In genomic region chr9:93566408-93567270, GRCh38 we compare ENCODE assay signal across 8 cellular contexts. TPM values are rescaled to one million over a fixed set of nuclear protein-coding genes. Genes with fewer than 3 reads are reported as not detected.
DNase-seq lines count a peak whose midpoint lies in the region; ATAC-seq and TF ChIP-seq lines count a peak whose summit lies in the region.

No MANE protein-coding gene starts in this region.

- H3K36me3 ChIP-seq in BE2C (peaks cover 24% of the 10 kb centered on the region), colonic mucosa (peaks cover 7% of the 10 kb centered on the region)

- peak; percentile 85 for TF ChIP-seq CTCF in BE2C (IDR thresholded peaks at IDR 0.05; ENCODE audit: low read depth, low read length)
- peak; percentile 82 for TF ChIP-seq CTCF in colonic mucosa (IDR thresholded peaks at IDR 0.05)

- H3K4me3 ChIP-seq in BE2C (ENCODE audit: low read depth, low read length) (peak overlapping the region; percentile 63), colonic mucosa (peak overlapping the region; percentile 57)

- ATAC-seq in HG03439 (IDR thresholded peaks at IDR 0.05; ENCODE audit: unreplicated experiment): peak; percentile 91
- peak; percentile 96 for ATAC-seq in left colon

- H3K4me1 ChIP-seq in BE2C: no peaks in the 10 kb centered on the region; the same call in 1 of the 2 replicates
- peaks cover 8% of the 10 kb centered on the region for H3K4me1 ChIP-seq in colonic mucosa

- H3K27me3 ChIP-seq in BE2C (no peaks in the 10 kb centered on the region), colonic mucosa (no peaks in the 10 kb centered on the region)

- H3K27ac ChIP-seq in colonic mucosa: peak overlapping the region; percentile 96

- no peaks in the 10 kb centered on the region for H3K9me3 ChIP-seq in BE2C
- H3K9me3 ChIP-seq in colonic mucosa: no peaks in the 10 kb centered on the region

- TF ChIP-seq POLR2A in GM19193 (IDR thresholded peaks at IDR 0.05; ENCODE audit: extremely low read depth, insufficient read depth, insufficient read length): peak; percentile 93

- intact Hi-C loops in colonic mucosa (cut with DNase I) (loop anchor here (10.0 kb wide), 1 partner anchor 122 kb away; no protein-coding TSS in a partner anchor), left colon (cut with DNase I, micrococcal nuclease) (loop anchor here in 1 of 2 donors (5.0 kb wide), 1 partner anchor 114 kb away; the partner anchor contains the start of genes FAM120A and FAM120AOS)

- DNase-seq in BE2C: peak; percentile 99
- peak; percentile 91 for DNase-seq in NCI-H510A (lab: John Stamatoyannopoulos, UW)
- peak; percentile 98 to 99 for DNase-seq in activated CD4-positive, alpha-beta T cell treated with anti-CD3 and anti-CD28 coated beads for 4 hours
- DNase-seq in colonic mucosa: peak; percentile 99
- peak; percentile 96 to 99 for DNase-seq in left colon
- peak; percentile 98 for DNase-seq in stimulated activated CD4-positive, alpha-beta T cell treated with anti-CD3 and anti-CD28 coated beads, Interleukin-1b, Interleukin-23, amount 100 ng/mL, for 48 hours

- peak overlapping the region; percentile 77 to 92 for H3K9ac ChIP-seq in colonic mucosa (ENCODE audit: low read depth in 2 of 2, low read length in 2 of 2)

RNA-seq across cellular contexts. Expression of gene PHF2, which starts 9.7 kb away (rescaled TPM):
- 28.1 TPM for polyA plus RNA-seq in BE2C (2012; ENCODE audit: insufficient read depth, insufficient read length, low read depth)
- total RNA-seq in colonic mucosa (10 to 100 TPM; 22.7 to 23.4 TPM), left colon (10 to 100 TPM; 21.3 to 22.9 TPM)

Comparison
In these comparisons a context has a peak if more than half of its experiments do, and no peak if none do; other contexts are left out.
1. Peak in every context shown above with its lines: DNase-seq, ATAC-seq, H3K4me3 ChIP-seq and H3K27ac ChIP-seq.